ENCODE assay signal across 1 cellular context in genomic region chr21:41500931-41501381, GRCh38.
TF ChIP-seq lines count a peak whose summit lies in the region.

No MANE protein-coding gene starts in this region.

TF ChIP-seq in HepG2, 621 proteins besides CTCF, POLR2A, EP300 and RAD21:
- TF ChIP-seq, protein P1, sequence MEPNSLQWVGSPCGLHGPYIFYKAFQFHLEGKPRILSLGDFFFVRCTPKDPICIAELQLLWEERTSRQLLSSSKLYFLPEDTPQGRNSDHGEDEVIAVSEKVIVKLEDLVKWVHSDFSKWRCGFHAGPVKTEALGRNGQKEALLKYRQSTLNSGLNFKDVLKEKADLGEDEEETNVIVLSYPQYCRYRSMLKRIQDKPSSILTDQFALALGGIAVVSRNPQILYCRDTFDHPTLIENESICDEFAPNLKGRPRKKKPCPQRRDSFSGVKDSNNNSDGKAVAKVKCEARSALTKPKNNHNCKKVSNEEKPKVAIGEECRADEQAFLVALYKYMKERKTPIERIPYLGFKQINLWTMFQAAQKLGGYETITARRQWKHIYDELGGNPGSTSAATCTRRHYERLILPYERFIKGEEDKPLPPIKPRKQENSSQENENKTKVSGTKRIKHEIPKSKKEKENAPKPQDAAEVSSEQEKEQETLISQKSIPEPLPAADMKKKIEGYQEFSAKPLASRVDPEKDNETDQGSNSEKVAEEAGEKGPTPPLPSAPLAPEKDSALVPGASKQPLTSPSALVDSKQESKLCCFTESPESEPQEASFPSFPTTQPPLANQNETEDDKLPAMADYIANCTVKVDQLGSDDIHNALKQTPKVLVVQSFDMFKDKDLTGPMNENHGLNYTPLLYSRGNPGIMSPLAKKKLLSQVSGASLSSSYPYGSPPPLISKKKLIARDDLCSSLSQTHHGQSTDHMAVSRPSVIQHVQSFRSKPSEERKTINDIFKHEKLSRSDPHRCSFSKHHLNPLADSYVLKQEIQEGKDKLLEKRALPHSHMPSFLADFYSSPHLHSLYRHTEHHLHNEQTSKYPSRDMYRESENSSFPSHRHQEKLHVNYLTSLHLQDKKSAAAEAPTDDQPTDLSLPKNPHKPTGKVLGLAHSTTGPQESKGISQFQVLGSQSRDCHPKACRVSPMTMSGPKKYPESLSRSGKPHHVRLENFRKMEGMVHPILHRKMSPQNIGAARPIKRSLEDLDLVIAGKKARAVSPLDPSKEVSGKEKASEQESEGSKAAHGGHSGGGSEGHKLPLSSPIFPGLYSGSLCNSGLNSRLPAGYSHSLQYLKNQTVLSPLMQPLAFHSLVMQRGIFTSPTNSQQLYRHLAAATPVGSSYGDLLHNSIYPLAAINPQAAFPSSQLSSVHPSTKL (CRISPR knock-in tag; IDR thresholded peaks at IDR 0.05) = peak; percentile 33; the same call in 1 of the 2 replicates
- TF ChIP-seq ZFP37 (CRISPR knock-in tag; IDR thresholded peaks at IDR 0.05; ENCODE audit: borderline replicate concordance) (no peak), KAT2B (IDR thresholded peaks at IDR 0.05; ENCODE audit: borderline replicate concordance, low read depth, low read length) (no peak; the same call in 1 of the 2 replicates), PHF21A (CRISPR knock-in tag; IDR thresholded peaks at IDR 0.05) (0 out of 2 replicates have a peak, but pooled peaks have one; percentile 21), ELF1 (CRISPR knock-in tag; IDR thresholded peaks at IDR 0.05) (peak; percentile 32; the same call in 1 of the 2 replicates), ZBTB10 (CRISPR knock-in tag; IDR thresholded peaks at IDR 0.05; ENCODE audit: borderline replicate concordance) (no peak), PAXIP1 (CRISPR knock-in tag; conservative IDR thresholded peaks at IDR 0.05) (0 out of 2 replicates have a peak, but pooled peaks have one; percentile 36), MLLT10 (CRISPR knock-in tag; IDR thresholded peaks at IDR 0.05) (no peak), CENPX (CRISPR knock-in tag; IDR thresholded peaks at IDR 0.05) (no peak), TBX2 (CRISPR knock-in tag; IDR thresholded peaks at IDR 0.05; ENCODE audit: borderline replicate concordance) (0 out of 2 replicates have a peak, but pooled peaks have one; percentile 23), NFYB (CRISPR knock-in tag; IDR thresholded peaks at IDR 0.05) (no peak), YY1 (IDR thresholded peaks at IDR 0.05; ENCODE audit: insufficient read depth, insufficient replicate concordance, low read depth, low read length) (no peak), MEIS2 (CRISPR knock-in tag; IDR thresholded peaks at IDR 0.05) (no peak), ZMYM2 (CRISPR knock-in tag; IDR thresholded peaks at IDR 0.05) (no peak), CBX2 (IDR thresholded peaks at IDR 0.05; ENCODE audit: low read depth, low read length) (no peak), CBX2 (CRISPR knock-in tag; IDR thresholded peaks at IDR 0.05; ENCODE audit: low read depth) (no peak), CBX1 (IDR thresholded peaks at IDR 0.05; ENCODE audit: low read depth) (no peak), ZSCAN20 (CRISPR knock-in tag; IDR thresholded peaks at IDR 0.05; ENCODE audit: borderline replicate concordance) (no peak), ARID2 (CRISPR knock-in tag; IDR thresholded peaks at IDR 0.05; ENCODE audit: borderline replicate concordance) (no peak), ZNF33A (CRISPR knock-in tag; IDR thresholded peaks at IDR 0.05; ENCODE audit: borderline replicate concordance) (no peak), THYN1 (CRISPR knock-in tag; IDR thresholded peaks at IDR 0.05; ENCODE audit: borderline replicate concordance, low read depth) (no peak), ZBTB40 (IDR thresholded peaks at IDR 0.05) (no peak), ZBTB40 (CRISPR knock-in tag; IDR thresholded peaks at IDR 0.05) (no peak), ZNF607 (CRISPR knock-in tag; IDR thresholded peaks at IDR 0.05; ENCODE audit: borderline replicate concordance) (no peak), ZNF567 (CRISPR knock-in tag; IDR thresholded peaks at IDR 0.05; ENCODE audit: borderline replicate concordance) (no peak), IKZF4 (CRISPR knock-in tag; IDR thresholded peaks at IDR 0.05; ENCODE audit: borderline replicate concordance, low read depth, not compliant biosample characterization) (no peak), DMTF1 (CRISPR knock-in tag; IDR thresholded peaks at IDR 0.05) (no peak), ZNF883 (CRISPR knock-in tag; IDR thresholded peaks at IDR 0.05; ENCODE audit: not compliant biosample characterization) (no peak), ELK4 (CRISPR knock-in tag; IDR thresholded peaks at IDR 0.05; ENCODE audit: borderline replicate concordance) (no peak), KLF15 (CRISPR knock-in tag; IDR thresholded peaks at IDR 0.05; ENCODE audit: borderline replicate concordance) (no peak)
